33 cellular contexts compared by ENCODE assay signal in the genomic region with DNA sequence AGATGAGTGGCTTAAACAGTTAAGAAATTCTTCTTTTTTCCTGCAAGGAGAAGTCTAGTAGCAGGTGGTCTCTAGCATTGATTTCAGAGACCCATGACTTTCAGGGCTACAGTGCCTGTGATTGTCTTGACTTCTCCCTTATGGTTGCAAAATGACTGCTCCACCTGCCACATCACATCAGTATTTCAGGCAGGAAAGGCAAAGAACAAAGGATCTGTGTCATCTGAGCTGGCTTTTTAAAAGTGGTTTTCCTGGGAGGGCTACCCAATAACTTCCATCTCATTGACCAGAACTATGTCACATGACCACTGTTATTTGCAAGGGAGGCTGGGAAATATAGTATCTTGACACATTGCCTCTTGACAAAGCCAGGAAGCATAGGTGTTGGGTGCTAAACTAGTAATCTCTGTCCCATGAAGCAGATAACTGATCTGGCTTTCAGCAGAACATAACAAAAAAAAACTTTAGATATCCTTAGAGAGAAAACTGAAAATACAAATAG.
"Had no signal": no experiment of that assay in that cellular context is flagged by ENCODE, and none has a peak within 500 bp of the region (broad histone marks: within the 10 kb centered on the region; RNA-seq: fewer than 3 reads in every experiment).

No MANE protein-coding gene starts in this region.

- H3K4me2 ChIP-seq: PC-9 had no signal

- H3K9me3 Mint-ChIP-seq: T-helper 2 cell treated with Interferon-gamma antibody and Interleukin-4, amounts not matched to agents 5 μg/mL and 100 μg/mL, for 36 hours had no signal

- DNase-seq: activated CD4-positive, alpha-beta memory T cell treated with anti-CD3 and anti-CD28 coated beads for 36 hours; activated CD4-positive, alpha-beta T cell treated with anti-CD3 and anti-CD28 coated beads for 4 hours; activated CD4-positive, alpha-beta T cell treated with anti-CD3 and anti-CD28 coated beads, Interleukin-2, amount 50 U/mL, for 1 hour; activated CD4-positive, CD25-positive, alpha-beta regulatory T cell treated with anti-CD3 and anti-CD28 coated beads, Interleukin-2, amount 50 U/mL, for 72 hours; activated CD8-positive, alpha-beta memory T cell treated with anti-CD3 and anti-CD28 coated beads, Interleukin-2, amount 50 U/mL, for 4 hours; activated gamma-delta T cell treated with Interleukin-2 at 50 U/mL for 16 hours; activated naive CD4-positive, alpha-beta T cell treated with anti-CD3 and anti-CD28 coated beads for 36 hours; activated T-cell treated with anti-CD3 and anti-CD28 coated beads for 4 hours; activated T-cell treated with anti-CD3 and anti-CD28 coated beads, Interleukin-2, amount 50 U/mL, for 4 hours; adrenal gland; body of pancreas; Kasumi-1; MG63; NCI-H1048; NCI-H1105 treated with DMSO at 0.1 percent for 48 hours; NCI-H1436; NCI-H1694; NCI-H1930; NCI-H2081 treated with DMSO at 0.1 percent for 48 hours; NCI-H226; NCI-H446 treated with DMSO at 0.1 percent for 48 hours; NCI-H524; NCI-H69; NK-92 treated with Interleukin-12 subunit alpha and Interleukin-12 subunit beta, amount 100 ng/mL, for 24 hours; PC-9; Right ventricle myocardium superior had no signal

- H3K27ac Mint-ChIP-seq: activated CD4-positive, alpha-beta memory T cell treated with anti-CD3 and anti-CD28 coated beads for 36 hours; activated naive CD4-positive, alpha-beta T cell treated with anti-CD3 and anti-CD28 coated beads for 36 hours; activated T-helper 1 cell treated with anti-CD3 and anti-CD28 coated beads, Interleukin-12 subunit alpha, Interleukin-12 subunit beta, Interleukin-2, Interleukin-4 antibody, amounts not matched to agents 30 ng/mL and 10 ng/mL and 1 ng/mL, durations not matched to agents 14 hours and 24 hours and 36 hours; T-helper 1 cell treated with Interleukin-12 subunit alpha and Interleukin-12 subunit beta and Interleukin-4 antibody, amounts not matched to agents 30 μg/mL and 1 μg/mL, for 36 hours; T-helper 2 cell treated with Interferon-gamma antibody and Interleukin-4, amounts not matched to agents 5 μg/mL and 100 μg/mL, for 36 hours had no signal

- H2AFZ ChIP-seq: PC-9 had no signal

- H3K4me1 ChIP-seq: adrenal gland, body of pancreas, breast epithelium had no signal

- H3K4me3 Mint-ChIP-seq: activated CD4-positive, alpha-beta memory T cell treated with anti-CD3 and anti-CD28 coated beads for 36 hours; activated naive CD4-positive, alpha-beta T cell treated with anti-CD3 and anti-CD28 coated beads for 36 hours; activated T-cell treated with anti-CD3 and anti-CD28 coated beads, Interleukin-2, amount 50 U/mL, for 4 hours; activated T-helper 1 cell treated with anti-CD3 and anti-CD28 coated beads, Interleukin-12 subunit alpha, Interleukin-12 subunit beta, Interleukin-2, Interleukin-4 antibody, amounts not matched to agents 30 ng/mL and 10 ng/mL and 1 ng/mL, durations not matched to agents 14 hours and 24 hours and 36 hours; T-helper 1 cell treated with Interleukin-12 subunit alpha and Interleukin-12 subunit beta and Interleukin-4 antibody, amounts not matched to agents 30 μg/mL and 1 μg/mL, for 36 hours; T-helper 2 cell treated with Interferon-gamma antibody and Interleukin-4, amounts not matched to agents 5 μg/mL and 100 μg/mL, for 36 hours had no signal

- ATAC-seq: activated T-cell treated with anti-CD3 and anti-CD28 coated beads, Interleukin-2, amount 50 U/mL, for 4 hours; body of pancreas had no signal

- H3K27ac ChIP-seq: adrenal gland, body of pancreas, breast epithelium, PC-9, RWPE1, SK-N-MC had no signal

- H3K36me3 ChIP-seq: adrenal gland, breast epithelium, MG63 had no signal

- H3K4me3 ChIP-seq: adrenal gland, body of pancreas, breast epithelium, MG63, PC-9, SK-N-MC had no signal

- H3K27me3 ChIP-seq: body of pancreas, breast epithelium, MG63 had no signal

- H3K9me3 ChIP-seq: adrenal gland, MG63 had no signal

- H3K27me3 Mint-ChIP-seq: activated CD4-positive, alpha-beta memory T cell treated with anti-CD3 and anti-CD28 coated beads for 36 hours had no signal

- H3K36me3 Mint-ChIP-seq: activated CD4-positive, alpha-beta memory T cell treated with anti-CD3 and anti-CD28 coated beads for 36 hours; activated naive CD4-positive, alpha-beta T cell treated with anti-CD3 and anti-CD28 coated beads, Interleukin-2, amount 50 U/mL, for 72 hours had no signal
